In genomic region chr5:151186538-151186937, GRCh38 we compare ENCODE assay signal across 18 cellular contexts.
"Had no signal": no experiment of that assay in that cellular context is flagged by ENCODE, and none has a peak within 500 bp of the region (broad histone marks: within the 10 kb centered on the region; RNA-seq: fewer than 3 reads in every experiment).

No MANE protein-coding gene starts in this region.

- ATAC-seq: left lobe of liver, right lobe of liver had no signal

- H3K27me3 ChIP-seq: heart left ventricle, right lobe of liver, suprapubic skin had no signal

- H3K27me3 Mint-ChIP-seq: activated CD4-positive, alpha-beta T cell treated with anti-CD3 and anti-CD28 coated beads, Interleukin-2, amount 10 ng/mL, durations not matched to agents 7 days and 5 days; activated naive CD4-positive, alpha-beta T cell treated with anti-CD3 and anti-CD28 coated beads, Interleukin-2, amount 10 ng/mL, durations not matched to agents 7 days and 5 days; dendritic cell treated with granulocyte-macrophage colony-stimulating factor and Interleukin-4, amounts not matched to agents 40 ng/mL and 50 ng/mL, for 4 days; stimulated activated naive CD8-positive, alpha-beta T cell treated with anti-CD3 and anti-CD28 coated beads, Interleukin-15, Interleukin-2, amounts not matched to agents 100 ng/mL and 50 ng/mL, for 24 hours had no signal

- H3K4me3 Mint-ChIP-seq: activated CD4-positive, alpha-beta T cell treated with anti-CD3 and anti-CD28 coated beads, Interleukin-2, amount 10 ng/mL, durations not matched to agents 7 days and 5 days; activated naive CD4-positive, alpha-beta T cell treated with anti-CD3 and anti-CD28 coated beads, Interleukin-2, amount 10 ng/mL, durations not matched to agents 7 days and 5 days; brain; dendritic cell treated with granulocyte-macrophage colony-stimulating factor and Interleukin-4, amounts not matched to agents 40 ng/mL and 50 ng/mL, for 4 days; stimulated activated naive CD8-positive, alpha-beta T cell treated with anti-CD3 and anti-CD28 coated beads, Interleukin-15, Interleukin-2, amounts not matched to agents 100 ng/mL and 50 ng/mL, for 24 hours; T-helper 1 cell treated with Interleukin-12 subunit alpha and Interleukin-12 subunit beta and Interleukin-4 antibody, amounts not matched to agents 30 μg/mL and 1 μg/mL, for 36 hours had no signal

- H3K27ac ChIP-seq: epithelial cell of prostate, heart left ventricle, prostate gland, right lobe of liver, suprapubic skin had no signal

- H3K4me1 ChIP-seq: prostate gland, right lobe of liver, suprapubic skin had no signal

- DNase-seq: activated CD4-positive, alpha-beta T cell treated with anti-CD3 and anti-CD28 coated beads, Interleukin-2, amount 10 ng/mL, durations not matched to agents 7 days and 5 days; activated naive CD4-positive, alpha-beta T cell treated with anti-CD3 and anti-CD28 coated beads, Interleukin-2, amount 10 ng/mL, durations not matched to agents 7 days and 5 days; activated T-cell treated with anti-CD3 and anti-CD28 coated beads for 4 hours; amygdala; heart left ventricle; mesenchymal stem cell; stimulated activated CD4-positive, alpha-beta T cell treated with anti-CD3 and anti-CD28 coated beads, Interleukin-4, amount 100 ng/mL, for 4 hours; trophoblast cell had no signal

- H3K4me3 ChIP-seq: heart left ventricle, prostate gland, right lobe of liver, smooth muscle cell, suprapubic skin had no signal

- H3K9me3 ChIP-seq: prostate gland, right lobe of liver had no signal

- H3K27ac Mint-ChIP-seq: activated CD4-positive, alpha-beta T cell treated with anti-CD3 and anti-CD28 coated beads, Interleukin-2, amount 10 ng/mL, durations not matched to agents 7 days and 5 days; activated naive CD4-positive, alpha-beta T cell treated with anti-CD3 and anti-CD28 coated beads, Interleukin-2, amount 10 ng/mL, durations not matched to agents 7 days and 5 days; brain; dendritic cell treated with granulocyte-macrophage colony-stimulating factor and Interleukin-4, amounts not matched to agents 40 ng/mL and 50 ng/mL, for 4 days; stimulated activated naive CD8-positive, alpha-beta T cell treated with anti-CD3 and anti-CD28 coated beads, Interleukin-15, Interleukin-2, amounts not matched to agents 100 ng/mL and 50 ng/mL, for 24 hours; T-helper 1 cell treated with Interleukin-12 subunit alpha and Interleukin-12 subunit beta and Interleukin-4 antibody, amounts not matched to agents 30 μg/mL and 1 μg/mL, for 36 hours had no signal

- H3K36me3 ChIP-seq: prostate gland, suprapubic skin had no signal
